In genomic region chr22:43385770-43386641, GRCh38 we compare ENCODE assay signal across 8 cellular contexts. TPM values are rescaled to one million over a fixed set of nuclear protein-coding genes. Genes with fewer than 3 reads are reported as not detected.
DNase-seq lines count a peak whose midpoint lies in the region; ATAC-seq and TF ChIP-seq lines count a peak whose summit lies in the region.

No MANE protein-coding gene starts in this region.

- H3K27me3 ChIP-seq in GM06990 (replicated peaks; ENCODE audit: control insufficient read depth, insufficient read depth, low read length) = peaks cover 4% of the 10 kb centered on the region
- peaks cover 8% of the 10 kb centered on the region for H3K27me3 ChIP-seq in SJCRH30
- H3K27me3 ChIP-seq in foreskin keratinocyte = peaks cover 16% of the 10 kb centered on the region
- peaks cover 40% of the 10 kb centered on the region for H3K27me3 ChIP-seq in suprapubic skin

- TF ChIP-seq CTCF in GM06990 (IDR thresholded peaks at IDR 0.05; ENCODE audit: insufficient read depth, low read length, poor library complexity, severe bottlenecking) (peak; percentile 92), foreskin keratinocyte (conservative IDR thresholded peaks at IDR 0.05) (peak; percentile 94), suprapubic skin (IDR thresholded peaks at IDR 0.05) (peak; percentile 72 to 90)

- H3K4me1 ChIP-seq in SJCRH30 (peaks cover 9% of the 10 kb centered on the region), foreskin keratinocyte (no peaks in the 10 kb centered on the region), suprapubic skin (peaks cover 7% of the 10 kb centered on the region)

- H3K9me3 ChIP-seq in SJCRH30 (replicated peaks) = no peaks in the 10 kb centered on the region
- no peaks in the 10 kb centered on the region for H3K9me3 ChIP-seq in suprapubic skin

- H3K27ac ChIP-seq in SJCRH30 (no peak overlapping the region), foreskin keratinocyte (no peak overlapping the region), suprapubic skin (no peak overlapping the region)

- H3K36me3 ChIP-seq in GM06990 (ENCODE audit: control insufficient read depth, insufficient read depth, low read length) (no peaks in the 10 kb centered on the region), SJCRH30 (no peaks in the 10 kb centered on the region), suprapubic skin (no peaks in the 10 kb centered on the region)

- TF ChIP-seq EP300 in suprapubic skin (IDR thresholded peaks at IDR 0.05) = no peak

- H3K4me3 ChIP-seq in GM06990 (replicated peaks; ENCODE audit: low read depth, low read length) (no peak overlapping the region), SJCRH30 (no peak overlapping the region), suprapubic skin (no peak overlapping the region)

- DNase-seq in GM06990 (ENCODE audit: extremely low read depth, insufficient read length) (peak; percentile 77), Kasumi-1 (lab: John Stamatoyannopoulos, UW) (peak; percentile 87 to 88), SJCRH30 (peak; percentile 73 to 82), foreskin keratinocyte (peak; percentile 9 to 42), occipital lobe (lab: John Stamatoyannopoulos, UW) (peak; percentile 65), suprapubic skin (ENCODE audit: low spot score in 2 of 2) (no peak)
- DNase-seq in activated effector memory CD4-positive, alpha-beta T cell treated with anti-CD3 and anti-CD28 coated beads, Interleukin-2, amount 50 U/mL, for 16 hours = peak; percentile 89

- WGBS in suprapubic skin = 17% methylated on average over 10 of the region's 20 CpGs

- no peak for TF ChIP-seq POLR2A in suprapubic skin (IDR thresholded peaks at IDR 0.05)

- ATAC-seq in foreskin keratinocyte (peak; percentile 78), HG02981 (IDR thresholded peaks at IDR 0.05; ENCODE audit: unreplicated experiment) (no peak)

RNA-seq across cellular contexts. Expression of gene MPPED1, which starts 25.8 kb away (rescaled TPM):
- total RNA-seq in SJCRH30 (2014; rRNA removed; shearing (Covaris generic)) = not detected in 2 replicates
- total RNA-seq in foreskin keratinocyte = not detected in 2 replicates
- polyA plus RNA-seq in foreskin keratinocyte = not detected in 2 replicates
- 455 TPM for total RNA-seq in occipital lobe
- under 1 TPM in 3 of 4 donors, not detected in 1; 0.23 to 0.99 (median 0.80) TPM for total RNA-seq in suprapubic skin

RNA-seq across cellular contexts. Expression of gene SCUBE1, which starts 42.8 kb away (rescaled TPM):
- 11.0 and 13.7 TPM in 2 replicates for total RNA-seq in SJCRH30 (2014; rRNA removed; shearing (Covaris generic))
- total RNA-seq in foreskin keratinocyte = not detected in 2 replicates
- polyA plus RNA-seq in foreskin keratinocyte = not detected in 2 replicates
- 21.2 TPM for total RNA-seq in occipital lobe
- total RNA-seq in suprapubic skin = 1 to 10 TPM in 1 of 4 donors, under 1 TPM in 3; 0.47 to 1.1 (median 0.78) TPM

Comparison
In these comparisons a context has a peak if more than half of its experiments do, and no peak if none do; other contexts are left out.
1. DNase-seq: peak in GM06990 (single experiment), Kasumi-1 (2 of 2), SJCRH30 (2 of 2), activated effector memory CD4-positive, alpha-beta T cell treated with anti-CD3 and anti-CD28 coated beads, Interleukin-2, amount 50 U/mL, for 16 hours (single experiment), foreskin keratinocyte (2 of 2) and occipital lobe (single experiment); none in suprapubic skin (0 of 2).
2. RNA of gene MPPED1, which starts 25.8 kb away (total RNA-seq): 455 TPM in occipital lobe (single experiment); 0.23 to 0.99 TPM in suprapubic skin, not detected in SJCRH30 and not detected in foreskin keratinocyte; every median in the first group is over 100 times any median in the second.
3. Peak in every context shown above with its lines, with median percentiles within 50 percentile points of each other: CTCF ChIP-seq.